In the genomic region with DNA sequence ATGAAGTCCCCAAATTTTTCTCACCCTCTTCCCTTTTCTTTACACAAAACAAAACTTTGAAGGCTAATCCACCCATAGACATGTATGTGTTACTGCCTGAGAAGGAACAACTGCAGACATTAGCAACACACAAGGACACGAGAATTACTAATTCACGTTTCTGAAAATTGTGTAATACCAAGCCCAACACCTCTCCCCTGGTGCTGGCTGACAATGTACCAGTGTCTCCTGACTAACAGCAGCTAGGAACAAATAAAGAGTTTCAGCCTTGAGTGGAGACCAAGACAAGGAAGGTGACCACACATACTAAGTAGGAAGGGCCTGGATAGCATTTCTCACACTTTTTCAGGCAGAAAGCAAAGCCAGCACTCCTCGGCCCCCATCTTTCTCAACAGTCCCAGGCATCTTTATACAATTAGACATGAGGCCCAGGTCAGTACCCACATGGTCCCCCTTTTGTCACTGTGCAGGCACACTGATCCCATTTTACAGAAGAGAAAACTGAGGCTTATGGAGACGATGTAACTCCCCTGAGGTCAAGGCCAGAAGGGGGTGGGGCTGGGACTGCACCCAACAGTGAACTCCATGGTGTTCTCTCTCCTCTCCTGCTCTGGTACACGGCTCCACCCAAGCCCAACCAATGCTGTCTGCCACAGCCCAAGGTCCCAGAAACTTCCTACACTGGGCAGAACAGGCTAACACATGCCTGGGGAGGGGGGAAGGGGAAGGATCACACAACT, we compare ENCODE assay signal across 8 cellular contexts. TPM values are rescaled to one million over a fixed set of nuclear protein-coding genes. Genes with fewer than 3 reads are reported as not detected.
DNase-seq lines count a peak whose midpoint lies in the region; ATAC-seq and TF ChIP-seq lines count a peak whose summit lies in the region.

No MANE protein-coding gene starts in this region.

- H3K9ac ChIP-seq in H9 (ENCODE audit: extremely low read depth, insufficient read length, low read length) = no peak overlapping the region
- no peak overlapping the region for H3K9ac ChIP-seq in skeletal muscle satellite cell (ENCODE audit: low read depth, low read length)

- H3K4me3 ChIP-seq in heart right ventricle = no peak overlapping the region
- H3K4me3 ChIP-seq in skeletal muscle satellite cell (ENCODE audit: low read length) = no peak overlapping the region

- H3K27me3 Mint-ChIP-seq in H9 (ENCODE audit: low read depth) = no peaks in the 10 kb centered on the region
- no peaks in the 10 kb centered on the region for H3K27me3 Mint-ChIP-seq in activated T-helper 1 cell treated with anti-CD3 and anti-CD28 coated beads, Interleukin-12 subunit alpha, Interleukin-12 subunit beta, Interleukin-2, Interleukin-4 antibody, amounts not matched to agents 30 ng/mL and 10 ng/mL and 1 ng/mL, durations not matched to agents 14 hours and 24 hours and 36 hours (ENCODE audit: insufficient read depth)

- H2AFZ ChIP-seq in H9 (ENCODE audit: low read length) = no peak overlapping the region

- H3K27me3 ChIP-seq in H9 (ENCODE audit: insufficient read depth, low read length) (no peaks in the 10 kb centered on the region), heart right ventricle (no peaks in the 10 kb centered on the region), skeletal muscle satellite cell (ENCODE audit: control insufficient read depth, insufficient read depth, low read length) (no peaks in the 10 kb centered on the region)

- H3K4me3 Mint-ChIP-seq in H9 = no peak overlapping the region
- H3K4me3 Mint-ChIP-seq in activated T-helper 1 cell treated with anti-CD3 and anti-CD28 coated beads, Interleukin-12 subunit alpha, Interleukin-12 subunit beta, Interleukin-2, Interleukin-4 antibody, amounts not matched to agents 30 ng/mL and 10 ng/mL and 1 ng/mL, durations not matched to agents 14 hours and 24 hours and 36 hours = no peak overlapping the region

- H4K20me1 ChIP-seq in H9 (ENCODE audit: control insufficient read depth, insufficient read depth, insufficient read length) = peaks cover 5% of the 10 kb centered on the region

- no peaks in the 10 kb centered on the region for H3K23me2 ChIP-seq in H9 (ENCODE audit: insufficient read length, low read depth, low read length, poor library complexity, severe bottlenecking)

- no peak overlapping the region for H3K4ac ChIP-seq in H9 (ENCODE audit: low read depth, low read length)

- H3K36me3 ChIP-seq in heart right ventricle = no peaks in the 10 kb centered on the region
- no peaks in the 10 kb centered on the region for H3K36me3 ChIP-seq in skeletal muscle satellite cell (ENCODE audit: insufficient read depth, low read length)

- H2BK20ac ChIP-seq in H9 (ENCODE audit: low read depth, low read length, poor library complexity, severe bottlenecking) = no peak overlapping the region

- H3K9me3 Mint-ChIP-seq in H9 = no peaks in the 10 kb centered on the region
- no peaks in the 10 kb centered on the region for H3K9me3 Mint-ChIP-seq in activated T-helper 1 cell treated with anti-CD3 and anti-CD28 coated beads, Interleukin-12 subunit alpha, Interleukin-12 subunit beta, Interleukin-2, Interleukin-4 antibody, amounts not matched to agents 30 ng/mL and 10 ng/mL and 1 ng/mL, durations not matched to agents 14 hours and 24 hours and 36 hours

- intact Hi-C loops in activated T-helper 1 cell treated with anti-CD3 and anti-CD28 coated beads, Interleukin-12 subunit alpha, Interleukin-12 subunit beta, Interleukin-2, Interleukin-4 antibody, amounts not matched to agents 30 ng/mL and 10 ng/mL and 1 ng/mL, durations not matched to agents 14 hours and 24 hours and 36 hours (cut with micrococcal nuclease) = no loop called here
- intact Hi-C loops in heart right ventricle (cut with DNase I) = loop anchor here in 4 of 10 donors (5.0 to 10.0 kb wide), 4 partner anchors 41 to 59 kb away; no protein-coding TSS in a partner anchor

- H3K79me1 ChIP-seq in H9 (ENCODE audit: insufficient read depth, low read depth, low read length, poor library complexity, severe bottlenecking) = no peaks in the 10 kb centered on the region

- peak overlapping the region in 2 of 3 experiments; percentile 44 to 81; a peak in 2 of 7 replicates for H3K27ac Mint-ChIP-seq in H9
- H3K27ac Mint-ChIP-seq in activated T-helper 1 cell treated with anti-CD3 and anti-CD28 coated beads, Interleukin-12 subunit alpha, Interleukin-12 subunit beta, Interleukin-2, Interleukin-4 antibody, amounts not matched to agents 30 ng/mL and 10 ng/mL and 1 ng/mL, durations not matched to agents 14 hours and 24 hours and 36 hours = peak overlapping the region; percentile 72

- no peak for TF ChIP-seq CTCF in H9 (conservative IDR thresholded peaks at IDR 0.05)
- no peak for TF ChIP-seq CTCF in heart right ventricle (IDR thresholded peaks at IDR 0.05)
- no peak for TF ChIP-seq CTCF in GM10266 (IDR thresholded peaks at IDR 0.05; ENCODE audit: control insufficient read depth, insufficient read depth, low read depth, missing control alignments)

- H3K79me2 ChIP-seq in H9 (ENCODE audit: insufficient read depth, low read length) = peaks cover 82% of the 10 kb centered on the region

- H3K18ac ChIP-seq in H9 (ENCODE audit: insufficient read length, low read depth, low read length) = no peak overlapping the region

- H3T11ph ChIP-seq in H9 (ENCODE audit: low read length) = no peak overlapping the region

- H2BK15ac ChIP-seq in H9 (ENCODE audit: low read depth, low read length) = no peak overlapping the region

- H3K36me3 Mint-ChIP-seq in H9 (ENCODE audit: insufficient read depth in 1 of 3, low read depth in 3 of 3) = peaks cover 2 to 6% (median 4%) of the 10 kb centered on the region in 3 experiments; a peak in 4 of 7 replicates
- H3K36me3 Mint-ChIP-seq in activated T-helper 1 cell treated with anti-CD3 and anti-CD28 coated beads, Interleukin-12 subunit alpha, Interleukin-12 subunit beta, Interleukin-2, Interleukin-4 antibody, amounts not matched to agents 30 ng/mL and 10 ng/mL and 1 ng/mL, durations not matched to agents 14 hours and 24 hours and 36 hours (ENCODE audit: low read depth) = peaks cover 11% of the 10 kb centered on the region

- H3K23ac ChIP-seq in H9 (ENCODE audit: insufficient read length, low read depth, low read length) = no peak overlapping the region

- peaks cover 62 to 64% of the 10 kb centered on the region in 2 experiments for H3K4me1 Mint-ChIP-seq in H9
- peaks cover 77% of the 10 kb centered on the region for H3K4me1 Mint-ChIP-seq in activated T-helper 1 cell treated with anti-CD3 and anti-CD28 coated beads, Interleukin-12 subunit alpha, Interleukin-12 subunit beta, Interleukin-2, Interleukin-4 antibody, amounts not matched to agents 30 ng/mL and 10 ng/mL and 1 ng/mL, durations not matched to agents 14 hours and 24 hours and 36 hours (ENCODE audit: low read depth)

- H3K56ac ChIP-seq in H9 (ENCODE audit: insufficient read length, low read depth, low read length) = no peak overlapping the region

- H2BK120ac ChIP-seq in H9 (ENCODE audit: low read depth, low read length, poor library complexity, severe bottlenecking) = no peak overlapping the region

- WGBS in H9 (ENCODE audit: extremely low coverage, insufficient read length, low lambda C conversion rate) = no CpG with 5 or more reads among the region's 5 CpGs
- WGBS in heart right ventricle, 2 donors = 12 to 17% methylated on average over 5 of the region's 5 CpGs

- H2AK5ac ChIP-seq in H9 (ENCODE audit: insufficient read length, low read length) = no peak overlapping the region

- DNase-seq in H9 (no peak), heart right ventricle (peak; percentile 38 to 45), NCI-H128 (lab: John Stamatoyannopoulos, UW; ENCODE audit: unreplicated experiment) (no peak), GM10266 (ENCODE audit: extremely low spot score) (no peak), HuH-7 (ENCODE audit: low spot score) (no peak), NCI-H2227 (lab: John Stamatoyannopoulos, UW; ENCODE audit: unreplicated experiment) (no peak)
- DNase-seq in activated T-helper 1 cell treated with anti-CD3 and anti-CD28 coated beads, Interleukin-12 subunit alpha, Interleukin-12 subunit beta, Interleukin-2, Interleukin-4 antibody, amounts not matched to agents 30 ng/mL and 10 ng/mL and 1 ng/mL, durations not matched to agents 14 hours and 24 hours and 36 hours (ENCODE audit: low spot score) = no peak

- no peak overlapping the region for H4K5ac ChIP-seq in H9 (ENCODE audit: insufficient read length, low read depth, low read length)

- H4K8ac ChIP-seq in H9 (replicated peaks; ENCODE audit: insufficient read length, low read depth, low read length) = no peak overlapping the region

- no peak overlapping the region for H2BK5ac ChIP-seq in H9 (ENCODE audit: insufficient read length, low read length)

- no peaks in the 10 kb centered on the region; the same call in 1 of the 2 replicates for H3K4me1 ChIP-seq in H9 (ENCODE audit: insufficient read depth, low read length)
- peaks cover 43 to 100% (median 95%) of the 10 kb centered on the region in 9 donors for H3K4me1 ChIP-seq in heart right ventricle
- peaks cover 78% of the 10 kb centered on the region for H3K4me1 ChIP-seq in skeletal muscle satellite cell (ENCODE audit: control insufficient read depth, insufficient read depth, low read length)

- H3K9me3 ChIP-seq in H9 (ENCODE audit: control insufficient read depth, low read depth, low read length) (no peaks in the 10 kb centered on the region), heart right ventricle (no peaks in the 10 kb centered on the region), skeletal muscle satellite cell (replicated peaks; ENCODE audit: low read length) (no peaks in the 10 kb centered on the region)

- no peak overlapping the region for H4K91ac ChIP-seq in H9 (ENCODE audit: insufficient read length, low read depth, low read length)

- peak; percentile 47 to 83 (median 68) for ATAC-seq in heart right ventricle

- no peak overlapping the region for H3K27ac ChIP-seq in H9 (ENCODE audit: insufficient read length, low read depth, low read length)
- H3K27ac ChIP-seq in heart right ventricle = peak overlapping the region in 7 of 10 donors; percentile 30 to 63 (median 52)

- no peak overlapping the region for H3K4me2 ChIP-seq in H9 (ENCODE audit: insufficient read depth, insufficient read length, low read length)
- H3K4me2 ChIP-seq in skeletal muscle satellite cell (ENCODE audit: low read length) = peak overlapping the region; percentile 18

- H2BK12ac ChIP-seq in H9 (ENCODE audit: insufficient read length, low read depth, low read length) = no peak overlapping the region

- no peak overlapping the region for H3K14ac ChIP-seq in H9 (ENCODE audit: insufficient read depth, low read length)

RNA-seq across cellular contexts. Expression of a gene that starts 8.7 kb away (rescaled TPM):
- total RNA-seq in H9 (2021) (144 TPM in 2 replicates), heart right ventricle (10 to 100 TPM; 51.6 to 85.1 (median 54.7) TPM)
- total RNA-seq in activated T-helper 1 cell treated with anti-CD3 and anti-CD28 coated beads, Interleukin-12 subunit alpha, Interleukin-12 subunit beta, Interleukin-2, Interleukin-4 antibody, amounts not matched to agents 30 ng/mL and 10 ng/mL and 1 ng/mL, durations not matched to agents 14 hours and 24 hours and 36 hours = 122 and 129 TPM in 2 replicates
- polyA plus RNA-seq in heart right ventricle = 10 to 100 TPM; 31.2 to 34.8 TPM
- 13.8 and 20.0 TPM in 2 replicates for total RNA-seq in skeletal muscle satellite cell (2012; rRNA removed)

RNA-seq across cellular contexts. Expression of a gene that starts 55.9 kb away (rescaled TPM):
- total RNA-seq in H9 (2021) (59.1 and 59.5 TPM in 2 replicates), heart right ventricle (10 to 100 TPM; 15.7 to 32.2 (median 18.6) TPM)
- total RNA-seq in activated T-helper 1 cell treated with anti-CD3 and anti-CD28 coated beads, Interleukin-12 subunit alpha, Interleukin-12 subunit beta, Interleukin-2, Interleukin-4 antibody, amounts not matched to agents 30 ng/mL and 10 ng/mL and 1 ng/mL, durations not matched to agents 14 hours and 24 hours and 36 hours = 52.7 and 57.5 TPM in 2 replicates
- polyA plus RNA-seq in heart right ventricle = 10 to 100 TPM; 12.8 to 21.8 TPM
- 18.3 TPM in 2 replicates for total RNA-seq in skeletal muscle satellite cell (2012; rRNA removed)

Comparison
In these comparisons a context has a peak if more than half of its experiments do, and no peak if none do; other contexts are left out.
1. DNase-seq: peak in heart right ventricle (2 of 2); none in H9 (single experiment), activated T-helper 1 cell treated with anti-CD3 and anti-CD28 coated beads, Interleukin-12 subunit alpha, Interleukin-12 subunit beta, Interleukin-2, Interleukin-4 antibody, amounts not matched to agents 30 ng/mL and 10 ng/mL and 1 ng/mL, durations not matched to agents 14 hours and 24 hours and 36 hours (single experiment), NCI-H128 (single experiment), GM10266 (single experiment), HuH-7 (single experiment) and NCI-H2227 (single experiment).